Comparison of ENCODE assay signal across 39 cellular contexts in genomic region chr4:161948026-161948770, GRCh38.
"Had no signal": no experiment of that assay in that cellular context is flagged by ENCODE, and none has a peak within 500 bp of the region (broad histone marks: within the 10 kb centered on the region; RNA-seq: fewer than 3 reads in every experiment).

No MANE protein-coding gene starts in this region.

- H3K27ac Mint-ChIP-seq: activated naive CD4-positive, alpha-beta T cell treated with anti-CD3 and anti-CD28 coated beads for 36 hours; activated naive CD4-positive, alpha-beta T cell treated with anti-CD3 and anti-CD28 coated beads, Interleukin-2, amount 10 ng/mL, durations not matched to agents 7 days and 5 days; activated naive CD4-positive, alpha-beta T cell treated with anti-CD3 and anti-CD28 coated beads, Interleukin-2, amount 50 U/mL, for 24 hours; activated naive CD4-positive, alpha-beta T cell treated with anti-CD3 and anti-CD28 coated beads, Interleukin-2, amount 50 U/mL, for 72 hours; activated naive CD8-positive, alpha-beta T cell; activated naive CD8-positive, alpha-beta T cell treated with anti-CD3 and anti-CD28 coated beads for 36 hours; activated naive CD8-positive, alpha-beta T cell treated with anti-CD3 and anti-CD28 coated beads, Interleukin-2, amount 10 ng/mL, durations not matched to agents 7 days and 5 days; activated naive CD8-positive, alpha-beta T cell treated with anti-CD3 and anti-CD28 coated beads, Interleukin-2, amount 50 U/mL, for 24 hours; activated T-cell treated with anti-CD3 and anti-CD28 coated beads, Interleukin-2, amount 50 U/mL, for 24 hours; activated T-cell treated with anti-CD3 and anti-CD28 coated beads, Interleukin-2, amount 50 U/mL, for 72 hours; activated T-helper 1 cell treated with anti-CD3 and anti-CD28 coated beads, Interleukin-12 subunit alpha, Interleukin-12 subunit beta, Interleukin-2, Interleukin-4 antibody, amounts not matched to agents 30 ng/mL and 10 ng/mL and 1 ng/mL, durations not matched to agents 14 hours and 24 hours and 36 hours; activated T-helper 17 cell treated with anti-CD3 and anti-CD28 coated beads, Interleukin-2, amount 50 U/mL, for 72 hours; activated T-helper 2 cell treated with anti-CD3 and anti-CD28 coated beads, Interferon-gamma antibody, Interleukin-2, Interleukin-4, amounts not matched to agents 10 μg/mL and 5 μg/mL and 100 μg/mL, durations not matched to agents 14 hours and 24 hours and 36 hours had no signal

- H3K36me3 ChIP-seq: adrenal gland, ascending aorta, brain microvascular endothelial cell, breast epithelium, cardiac muscle cell had no signal

- H3K4me1 ChIP-seq: adrenal gland, ascending aorta, body of pancreas, breast epithelium had no signal

- ATAC-seq: activated naive CD4-positive, alpha-beta T cell treated with anti-CD3 and anti-CD28 coated beads, Interleukin-2, amount 50 U/mL, for 72 hours; activated naive CD8-positive, alpha-beta T cell treated with anti-CD3 and anti-CD28 coated beads, Interleukin-2, amount 50 U/mL, for 24 hours; activated T-cell treated with anti-CD3 and anti-CD28 coated beads, Interleukin-2, amount 50 U/mL, for 4 hours; activated T-cell treated with anti-CD3 and anti-CD28 coated beads, Interleukin-2, amount 50 U/mL, for 72 hours; activated T-helper 17 cell treated with anti-CD3 and anti-CD28 coated beads, Interleukin-2, amount 50 U/mL, for 72 hours; body of pancreas had no signal

- H3K9me3 ChIP-seq: adrenal gland, ascending aorta, body of pancreas, breast epithelium had no signal

- H3K27me3 Mint-ChIP-seq: activated naive CD4-positive, alpha-beta T cell treated with anti-CD3 and anti-CD28 coated beads, Interleukin-2, amount 10 ng/mL, durations not matched to agents 7 days and 5 days; activated naive CD4-positive, alpha-beta T cell treated with anti-CD3 and anti-CD28 coated beads, Interleukin-2, amount 50 U/mL, for 24 hours; activated naive CD8-positive, alpha-beta T cell; activated naive CD8-positive, alpha-beta T cell treated with anti-CD3 and anti-CD28 coated beads for 36 hours; activated naive CD8-positive, alpha-beta T cell treated with anti-CD3 and anti-CD28 coated beads, Interleukin-2, amount 10 ng/mL, durations not matched to agents 7 days and 5 days; activated naive CD8-positive, alpha-beta T cell treated with anti-CD3 and anti-CD28 coated beads, Interleukin-2, amount 50 U/mL, for 24 hours; activated T-cell treated with anti-CD3 and anti-CD28 coated beads, Interleukin-2, amount 50 U/mL, for 24 hours; activated T-helper 17 cell treated with anti-CD3 and anti-CD28 coated beads, Interleukin-2, amount 50 U/mL, for 72 hours; brain; central memory CD8-positive, alpha-beta T cell had no signal

- H3K9me3 Mint-ChIP-seq: activated naive CD4-positive, alpha-beta T cell treated with anti-CD3 and anti-CD28 coated beads, Interleukin-2, amount 10 ng/mL, durations not matched to agents 7 days and 5 days; activated naive CD4-positive, alpha-beta T cell treated with anti-CD3 and anti-CD28 coated beads, Interleukin-2, amount 50 U/mL, for 24 hours; activated naive CD8-positive, alpha-beta T cell treated with anti-CD3 and anti-CD28 coated beads, Interleukin-2, amount 10 ng/mL, durations not matched to agents 7 days and 5 days; activated T-helper 1 cell treated with anti-CD3 and anti-CD28 coated beads, Interleukin-12 subunit alpha, Interleukin-12 subunit beta, Interleukin-2, Interleukin-4 antibody, amounts not matched to agents 30 ng/mL and 10 ng/mL and 1 ng/mL, durations not matched to agents 14 hours and 24 hours and 36 hours had no signal

- FAIRE-seq: bronchial epithelial cell had no signal

- H3K4me3 ChIP-seq: adrenal gland, ascending aorta, body of pancreas, breast epithelium, cardiac muscle cell had no signal

- H3K27me3 ChIP-seq: adrenal gland, ascending aorta, body of pancreas, brain microvascular endothelial cell, breast epithelium, cardiac muscle cell had no signal

- DNase-seq: activated effector memory CD4-positive, alpha-beta T cell treated with anti-CD3 and anti-CD28 coated beads, Interleukin-2, amount 50 U/mL, for 16 hours; activated effector memory CD4-positive, alpha-beta T cell treated with Interleukin-2 at 50 U/mL for 16 hours; activated gamma-delta T cell; activated gamma-delta T cell treated with Interleukin-2 at 50 U/mL for 16 hours; activated naive CD4-positive, alpha-beta T cell; activated naive CD4-positive, alpha-beta T cell treated with anti-CD3 and anti-CD28 coated beads for 36 hours; activated naive CD4-positive, alpha-beta T cell treated with anti-CD3 and anti-CD28 coated beads, Interleukin-2, amount 10 ng/mL, durations not matched to agents 7 days and 5 days; activated naive CD4-positive, alpha-beta T cell treated with anti-CD3 and anti-CD28 coated beads, Interleukin-2, amount 50 U/mL, for 16 hours; activated naive CD4-positive, alpha-beta T cell treated with Interleukin-2 at 50 U/mL for 16 hours; activated naive CD8-positive, alpha-beta T cell treated with anti-CD3 and anti-CD28 coated beads for 36 hours; activated naive CD8-positive, alpha-beta T cell treated with anti-CD3 and anti-CD28 coated beads, Interleukin-2, amount 10 ng/mL, durations not matched to agents 7 days and 5 days; activated naive CD8-positive, alpha-beta T cell treated with anti-CD3 and anti-CD28 coated beads, Interleukin-2, amount 50 U/mL, for 24 hours; activated T-cell treated with anti-CD3 and anti-CD28 coated beads, Interleukin-2, amount 50 U/mL, for 1 hour; activated T-cell treated with anti-CD3 and anti-CD28 coated beads, Interleukin-2, amount 50 U/mL, for 24 hours; activated T-cell treated with anti-CD3 and anti-CD28 coated beads, Interleukin-2, amount 50 U/mL, for 4 hours; activated T-cell treated with anti-CD3 and anti-CD28 coated beads, Interleukin-2, amount 50 U/mL, for 48 hours; activated T-cell treated with anti-CD3 and anti-CD28 coated beads, Interleukin-2, amount 50 U/mL, for 72 hours; adrenal gland; amniotic stem cell; amygdala; anterior cingulate cortex; aorta; body of pancreas; brain microvascular endothelial cell; caudate nucleus; central memory CD4-positive, alpha-beta T cell; cerebellar nuclear complex had no signal

- H3K4me1 Mint-ChIP-seq: activated naive CD4-positive, alpha-beta T cell treated with anti-CD3 and anti-CD28 coated beads, Interleukin-2, amount 10 ng/mL, durations not matched to agents 7 days and 5 days; activated naive CD4-positive, alpha-beta T cell treated with anti-CD3 and anti-CD28 coated beads, Interleukin-2, amount 50 U/mL, for 24 hours; activated naive CD8-positive, alpha-beta T cell treated with anti-CD3 and anti-CD28 coated beads for 36 hours; activated naive CD8-positive, alpha-beta T cell treated with anti-CD3 and anti-CD28 coated beads, Interleukin-2, amount 10 ng/mL, durations not matched to agents 7 days and 5 days; activated naive CD8-positive, alpha-beta T cell treated with anti-CD3 and anti-CD28 coated beads, Interleukin-2, amount 50 U/mL, for 24 hours; activated T-helper 17 cell treated with anti-CD3 and anti-CD28 coated beads, Interleukin-2, amount 50 U/mL, for 72 hours; central memory CD8-positive, alpha-beta T cell had no signal

- H3K27ac ChIP-seq: adrenal gland, ascending aorta, body of pancreas, brain microvascular endothelial cell, breast epithelium, cardiac muscle cell had no signal

- H3K4me3 Mint-ChIP-seq: activated naive CD4-positive, alpha-beta T cell treated with anti-CD3 and anti-CD28 coated beads for 36 hours; activated naive CD4-positive, alpha-beta T cell treated with anti-CD3 and anti-CD28 coated beads, Interleukin-2, amount 10 ng/mL, durations not matched to agents 7 days and 5 days; activated naive CD4-positive, alpha-beta T cell treated with anti-CD3 and anti-CD28 coated beads, Interleukin-2, amount 50 U/mL, for 24 hours; activated naive CD8-positive, alpha-beta T cell; activated naive CD8-positive, alpha-beta T cell treated with anti-CD3 and anti-CD28 coated beads for 36 hours; activated naive CD8-positive, alpha-beta T cell treated with anti-CD3 and anti-CD28 coated beads, Interleukin-2, amount 10 ng/mL, durations not matched to agents 7 days and 5 days; activated naive CD8-positive, alpha-beta T cell treated with anti-CD3 and anti-CD28 coated beads, Interleukin-2, amount 50 U/mL, for 24 hours; activated T-cell treated with anti-CD3 and anti-CD28 coated beads, Interleukin-2, amount 50 U/mL, for 24 hours; activated T-cell treated with anti-CD3 and anti-CD28 coated beads, Interleukin-2, amount 50 U/mL, for 4 hours; activated T-cell treated with anti-CD3 and anti-CD28 coated beads, Interleukin-2, amount 50 U/mL, for 72 hours; activated T-helper 1 cell treated with anti-CD3 and anti-CD28 coated beads, Interleukin-12 subunit alpha, Interleukin-12 subunit beta, Interleukin-2, Interleukin-4 antibody, amounts not matched to agents 30 ng/mL and 10 ng/mL and 1 ng/mL, durations not matched to agents 14 hours and 24 hours and 36 hours; activated T-helper 17 cell treated with anti-CD3 and anti-CD28 coated beads, Interleukin-2, amount 50 U/mL, for 72 hours; brain; central memory CD8-positive, alpha-beta T cell had no signal

- H3K36me3 Mint-ChIP-seq: activated naive CD4-positive, alpha-beta T cell treated with anti-CD3 and anti-CD28 coated beads, Interleukin-2, amount 10 ng/mL, durations not matched to agents 7 days and 5 days; activated naive CD4-positive, alpha-beta T cell treated with anti-CD3 and anti-CD28 coated beads, Interleukin-2, amount 50 U/mL, for 24 hours; activated naive CD4-positive, alpha-beta T cell treated with anti-CD3 and anti-CD28 coated beads, Interleukin-2, amount 50 U/mL, for 72 hours; activated naive CD8-positive, alpha-beta T cell; activated naive CD8-positive, alpha-beta T cell treated with anti-CD3 and anti-CD28 coated beads for 36 hours; activated naive CD8-positive, alpha-beta T cell treated with anti-CD3 and anti-CD28 coated beads, Interleukin-2, amount 10 ng/mL, durations not matched to agents 7 days and 5 days; brain had no signal
